Comparison of ENCODE assay signal across 8 cellular contexts in the genomic region with DNA sequence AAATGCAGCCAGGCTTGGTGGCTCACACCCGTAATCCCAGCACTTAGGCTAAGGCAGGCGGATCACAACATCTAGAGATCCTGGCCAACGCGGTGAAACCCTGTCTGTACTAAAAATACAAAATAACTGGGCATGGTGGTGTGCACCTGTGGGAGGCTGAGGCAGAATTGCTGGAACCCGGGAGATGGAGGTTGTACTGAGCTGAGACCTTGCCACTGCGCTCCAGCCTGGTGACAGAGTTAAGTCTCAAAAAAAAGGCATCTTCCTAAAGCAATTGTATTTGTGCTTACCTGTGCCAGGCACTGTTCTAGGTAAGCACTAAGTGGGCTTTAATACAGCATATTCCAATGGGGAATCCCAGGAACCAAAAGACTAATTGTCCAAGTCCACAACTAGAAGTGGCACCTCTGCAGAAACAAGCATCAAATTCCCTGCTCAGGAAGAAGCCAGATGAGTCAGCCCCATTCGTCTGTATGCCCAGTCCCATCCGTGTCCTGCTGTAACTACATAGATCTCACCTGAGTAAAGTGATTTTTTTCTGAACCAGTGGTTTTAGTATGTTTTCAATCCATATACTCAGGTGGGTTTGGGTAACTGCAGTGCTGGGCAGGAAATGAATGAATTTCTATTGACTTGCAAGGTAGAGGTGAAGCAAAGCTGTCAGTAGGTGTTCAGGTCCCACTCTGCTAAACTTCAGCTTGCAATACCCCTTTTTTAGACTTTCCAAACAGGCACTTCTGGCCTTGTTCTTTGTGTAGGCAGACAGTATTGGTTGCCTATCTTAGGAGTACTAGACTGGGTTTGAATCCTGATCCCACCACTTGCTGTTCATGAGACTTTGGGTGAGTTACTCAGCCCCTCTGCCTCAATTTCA. TPM values are rescaled to one million over a fixed set of nuclear protein-coding genes. Genes with fewer than 3 reads are reported as not detected.
A peak's percentile ranks its signal among the peaks of the same experiment; 100 is the strongest.
DNase-seq lines count a peak whose midpoint lies in the region; ATAC-seq, FAIRE-seq and TF ChIP-seq lines count a peak whose summit lies in the region.

No MANE protein-coding gene starts in this region.

- H3K4me1 Mint-ChIP-seq in Caco-2 (ENCODE audit: low read depth, unreplicated experiment): no peaks in the 10 kb centered on the region
- H3K4me1 Mint-ChIP-seq in activated CD8-positive, alpha-beta T cell treated with anti-CD3 and anti-CD28 coated beads for 36 hours (ENCODE audit: low read depth): peaks cover 33% of the 10 kb centered on the region

- CTCF ChIA-PET in Caco-2 (lab: Charles Lee): interaction anchor here (0.6 kb wide), 1 partner anchor 209 kb away, joined by 3 read pairs; no protein-coding TSS in a partner anchor
- CTCF ChIA-PET in activated CD8-positive, alpha-beta T cell treated with anti-CD3 and anti-CD28 coated beads for 36 hours (lab: Charles Lee): interaction anchor here (2.7 kb wide), 1 partner anchor 8 kb away, joined by 7 read pairs; no protein-coding TSS in a partner anchor

- peak overlapping the region; percentile 96 for H3K27ac Mint-ChIP-seq in Caco-2 (ENCODE audit: unreplicated experiment)
- H3K27ac Mint-ChIP-seq in activated CD8-positive, alpha-beta T cell treated with anti-CD3 and anti-CD28 coated beads for 36 hours: peak overlapping the region; percentile 95

- H3K4me3 Mint-ChIP-seq in Caco-2 (ENCODE audit: unreplicated experiment): peak overlapping the region; percentile 89
- H3K4me3 Mint-ChIP-seq in activated CD8-positive, alpha-beta T cell treated with anti-CD3 and anti-CD28 coated beads for 36 hours: peak overlapping the region; percentile 94

- WGBS in transverse colon (ENCODE audit: low coverage in 1 of 2), 2 donors: 40 to 51% methylated on average over 2 to 8 of the region's 8 CpGs

- intact Hi-C loops in Caco-2 (cut with micrococcal nuclease; ENCODE audit: unreplicated experiment) (loop anchor here (5.0 kb wide), 1 partner anchor 263 kb away; no protein-coding TSS in a partner anchor), transverse colon (cut with DNase I; ENCODE audit: low total_unique reads) (loop anchor here (10.0 kb wide), 1 partner anchor 94 kb away; no protein-coding TSS in a partner anchor)
- intact Hi-C loops in activated CD8-positive, alpha-beta T cell treated with anti-CD3 and anti-CD28 coated beads for 36 hours (cut with micrococcal nuclease): no loop called here

- POLR2A ChIA-PET in Caco-2 (lab: Charles Lee): interaction anchor here (0.7 to 0.8 kb wide), 2 partner anchors 71 to 266 kb away, joined by 3 read pairs; no protein-coding TSS in a partner anchor
- POLR2A ChIA-PET in activated CD8-positive, alpha-beta T cell treated with anti-CD3 and anti-CD28 coated beads for 36 hours (lab: Charles Lee): interaction anchor here (0.6 to 9.9 kb wide), 28 partner anchors 6 to 1359 kb away, joined by 3 to 315 read pairs (median 4); a partner anchor contains a TSS

- in situ Hi-C loops in transverse colon (cut with MboI; ENCODE audit: low pct_ligation_motif_present in 1 of 4, low pct_unique_long_range_greater_than_20kb in 1 of 4, low sequenced_read_pairs in 3 of 4): loop anchor here in 3 of 4 donors (10.0 to 25.0 kb wide), 4 partner anchors 94 to 377 kb away; a partner anchor contains a TSS

- peak overlapping the region; percentile 100 for H3K9ac ChIP-seq in iPS-15b (ENCODE audit: low read depth, low read length)

- peak in 1 of 2 experiments; percentile 52 for DNase-seq in Caco-2
- DNase-seq in KG1 (lab: John Stamatoyannopoulos, UW): peak; percentile 36
- peak; percentile 42 for DNase-seq in activated CD8-positive, alpha-beta T cell treated with anti-CD3 and anti-CD28 coated beads for 36 hours
- no peak for DNase-seq in transverse colon
- DNase-seq in UCSD-AML1 (lab: John Stamatoyannopoulos, UW; ENCODE audit: unreplicated experiment): no peak
- DNase-seq in GM03348 (ENCODE audit: low spot score): no peak
- no peak for DNase-seq in frontal cortex (ENCODE audit: low spot score in 2 of 2)

- H3K9me3 ChIP-seq in Caco-2 (no peaks in the 10 kb centered on the region), iPS-15b (ENCODE audit: control insufficient read depth, insufficient read depth, low read length) (no peaks in the 10 kb centered on the region), transverse colon (no peaks in the 10 kb centered on the region)

- TF ChIP-seq CTCF in Caco-2 (IDR thresholded peaks at IDR 0.05; ENCODE audit: insufficient read depth in 1 of 2, low read depth in 1 of 2, low read length in 1 of 2, severe bottlenecking in 1 of 2, unreplicated experiment in 1 of 2) (no peak), transverse colon (IDR thresholded peaks at IDR 0.05) (no peak)
- no peak for TF ChIP-seq CTCF in activated CD8-positive, alpha-beta T cell treated with anti-CD3 and anti-CD28 coated beads for 36 hours (IDR thresholded peaks at IDR 0.05)

- no peak for TF ChIP-seq EP300 in transverse colon (IDR thresholded peaks at IDR 0.05; ENCODE audit: low read depth)

- no peaks in the 10 kb centered on the region for H3K27me3 ChIP-seq in Caco-2 (replicated peaks; ENCODE audit: control insufficient read depth, insufficient read depth, low read length)
- H3K27me3 ChIP-seq in iPS-15b (ENCODE audit: control insufficient read depth, insufficient read depth, low read length): no peaks in the 10 kb centered on the region
- no peaks in the 10 kb centered on the region for H3K27me3 ChIP-seq in transverse colon

- peaks cover 100% of the 10 kb centered on the region for H3K36me3 Mint-ChIP-seq in Caco-2 (ENCODE audit: insufficient read depth, unreplicated experiment)
- peaks cover 81% of the 10 kb centered on the region for H3K36me3 Mint-ChIP-seq in activated CD8-positive, alpha-beta T cell treated with anti-CD3 and anti-CD28 coated beads for 36 hours (ENCODE audit: low read depth)

- H3K4me1 ChIP-seq in Caco-2: peaks cover 25% of the 10 kb centered on the region
- H3K4me1 ChIP-seq in iPS-15b (ENCODE audit: control insufficient read depth, insufficient read depth, low read length): peaks cover 15% of the 10 kb centered on the region
- peaks cover 25 to 53% (median 40%) of the 10 kb centered on the region in 4 donors for H3K4me1 ChIP-seq in transverse colon

- H3K9me3 Mint-ChIP-seq in Caco-2 (ENCODE audit: unreplicated experiment): no peaks in the 10 kb centered on the region
- no peaks in the 10 kb centered on the region for H3K9me3 Mint-ChIP-seq in activated CD8-positive, alpha-beta T cell treated with anti-CD3 and anti-CD28 coated beads for 36 hours

- H3K27ac ChIP-seq in transverse colon: peak overlapping the region in 3 of 4 donors; percentile 88 to 90 (median 90)

- no peaks in the 10 kb centered on the region for H3K27me3 Mint-ChIP-seq in Caco-2 (ENCODE audit: insufficient read depth, unreplicated experiment)
- H3K27me3 Mint-ChIP-seq in activated CD8-positive, alpha-beta T cell treated with anti-CD3 and anti-CD28 coated beads for 36 hours: peaks cover 1% of the 10 kb centered on the region

- no peak for FAIRE-seq in frontal cortex (lab: Jason Lieb, UNC)

- ATAC-seq in activated CD8-positive, alpha-beta T cell treated with anti-CD3 and anti-CD28 coated beads for 36 hours: peak; percentile 5

- H3K4me3 ChIP-seq in Caco-2 (ENCODE audit: low read depth, low read length): no peak overlapping the region
- H3K4me3 ChIP-seq in iPS-15b (ENCODE audit: low read depth, low read length): peak overlapping the region; percentile 2
- H3K4me3 ChIP-seq in transverse colon: no peak overlapping the region

- no peak for TF ChIP-seq POLR2A in transverse colon (IDR thresholded peaks at IDR 0.05)

- no TSS peak for BruUV-seq in Caco-2 (replicated peaks; lab: Mats Ljungman, UMichigan)

- H3K36me3 ChIP-seq in Caco-2 (ENCODE audit: control insufficient read depth, insufficient read depth, low read length) (peaks cover 3% of the 10 kb centered on the region; the same call in 1 of the 2 replicates), iPS-15b (ENCODE audit: control insufficient read depth, insufficient read depth, low read length) (peaks cover 47% of the 10 kb centered on the region), transverse colon (peaks cover 0 to 43% (median 18%) of the 10 kb centered on the region in 4 donors)

RNA-seq across cellular contexts. Expression of a gene that starts 4.7 kb away (rescaled TPM):
- total RNA-seq in Caco-2 (2022) (52.1 and 54.0 TPM in 2 replicates), transverse colon (10 to 100 TPM; 13.0 to 87.9 (median 36.3) TPM), frontal cortex (15.1 TPM)
- 100 to 1,000 TPM; 108 to 113 TPM for total RNA-seq in activated CD8-positive, alpha-beta T cell treated with anti-CD3 and anti-CD28 coated beads for 36 hours

RNA-seq across cellular contexts. Expression of a gene that starts 42.3 kb away (rescaled TPM):
- total RNA-seq in Caco-2 (2022) (23.1 and 25.1 TPM in 2 replicates), transverse colon (10 to 100 TPM in 2 of 4 donors, 1 to 10 TPM in 2; 4.1 to 25.4 (median 12.4) TPM), frontal cortex (35.1 TPM)
- total RNA-seq in activated CD8-positive, alpha-beta T cell treated with anti-CD3 and anti-CD28 coated beads for 36 hours: 10 to 100 TPM; 42.5 to 47.8 TPM

Comparison
In these comparisons a context has a peak if more than half of its experiments do, and no peak if none do; other contexts are left out.
1. DNase-seq: peak in KG1 (single experiment) and activated CD8-positive, alpha-beta T cell treated with anti-CD3 and anti-CD28 coated beads for 36 hours (single experiment); none in transverse colon (single experiment), UCSD-AML1 (single experiment), GM03348 (single experiment) and frontal cortex (0 of 2).